Comparison of ENCODE assay signal across 12 cellular contexts in genomic region chr1:198443374-198444233, GRCh38.
DNase-seq lines count a peak whose midpoint lies in the region; ATAC-seq and TF ChIP-seq lines count a peak whose summit lies in the region.
"Had no signal": no experiment of that assay in that cellular context is flagged by ENCODE, and none has a peak within 500 bp of the region (broad histone marks: within the 10 kb centered on the region; RNA-seq: fewer than 3 reads in every experiment).

No MANE protein-coding gene starts in this region.

- H3K27ac Mint-ChIP-seq in neural progenitor cell (no peak overlapping the region), mesothelial cell of epicardium (no peak overlapping the region)
- no peak overlapping the region for H3K27ac Mint-ChIP-seq in activated naive CD8-positive, alpha-beta T cell treated with anti-CD3 and anti-CD28 coated beads for 36 hours
- H3K27ac Mint-ChIP-seq: activated naive CD4-positive, alpha-beta T cell treated with anti-CD3 and anti-CD28 coated beads, Interleukin-2, amount 10 ng/mL, durations not matched to agents 7 days and 5 days; naive thymus-derived CD4-positive, alpha-beta T cell had no signal

- H3K4me3 ChIP-seq in neural progenitor cell = no peak overlapping the region
- H3K4me3 ChIP-seq: vagina had no signal

- H3K4me3 Mint-ChIP-seq in neural progenitor cell = no peak overlapping the region
- no peak overlapping the region for H3K4me3 Mint-ChIP-seq in mesothelial cell of epicardium
- H3K4me3 Mint-ChIP-seq in activated naive CD8-positive, alpha-beta T cell treated with anti-CD3 and anti-CD28 coated beads for 36 hours = no peak overlapping the region
- H3K4me3 Mint-ChIP-seq: activated naive CD4-positive, alpha-beta T cell treated with anti-CD3 and anti-CD28 coated beads, Interleukin-2, amount 10 ng/mL, durations not matched to agents 7 days and 5 days; naive thymus-derived CD4-positive, alpha-beta T cell had no signal

- H3K27me3 Mint-ChIP-seq in neural progenitor cell (ENCODE audit: insufficient read depth, low read depth) = no peaks in the 10 kb centered on the region
- no peaks in the 10 kb centered on the region for H3K27me3 Mint-ChIP-seq in mesothelial cell of epicardium (ENCODE audit: low read depth)
- H3K27me3 Mint-ChIP-seq in activated naive CD8-positive, alpha-beta T cell treated with anti-CD3 and anti-CD28 coated beads for 36 hours = peaks cover 6% of the 10 kb centered on the region
- H3K27me3 Mint-ChIP-seq: activated naive CD4-positive, alpha-beta T cell treated with anti-CD3 and anti-CD28 coated beads, Interleukin-2, amount 10 ng/mL, durations not matched to agents 7 days and 5 days had no signal

- H3K27me3 ChIP-seq in neural progenitor cell = no peaks in the 10 kb centered on the region
- H3K27me3 ChIP-seq: vagina had no signal

- no peaks in the 10 kb centered on the region for H3F3A ChIP-seq in neural progenitor cell (ENCODE audit: low read depth)

- no peaks in the 10 kb centered on the region for H3K79me2 ChIP-seq in neural progenitor cell (ENCODE audit: low read depth)

- no peak for TF ChIP-seq CTCF in neural progenitor cell (IDR thresholded peaks at IDR 0.05)
- no peak for TF ChIP-seq CTCF in mesothelial cell of epicardium (IDR thresholded peaks at IDR 0.05; ENCODE audit: unreplicated experiment)

- H2AFZ ChIP-seq in neural progenitor cell (replicated peaks) = peak overlapping the region; percentile 4

- H3K9ac ChIP-seq in neural progenitor cell = no peak overlapping the region

- no peak overlapping the region for H3K4me2 ChIP-seq in neural progenitor cell

- ATAC-seq in HG03342 (IDR thresholded peaks at IDR 0.05; ENCODE audit: unreplicated experiment) = no peak
- ATAC-seq: naive thymus-derived CD4-positive, alpha-beta T cell had no signal

- no peaks in the 10 kb centered on the region for H3K36me3 ChIP-seq in neural progenitor cell
- H3K36me3 ChIP-seq: vagina had no signal

- H3K36me3 Mint-ChIP-seq in neural progenitor cell = no peaks in the 10 kb centered on the region
- H3K36me3 Mint-ChIP-seq in mesothelial cell of epicardium = no peaks in the 10 kb centered on the region
- no peaks in the 10 kb centered on the region for H3K36me3 Mint-ChIP-seq in activated naive CD8-positive, alpha-beta T cell treated with anti-CD3 and anti-CD28 coated beads for 36 hours
- H3K36me3 Mint-ChIP-seq: activated naive CD4-positive, alpha-beta T cell treated with anti-CD3 and anti-CD28 coated beads, Interleukin-2, amount 10 ng/mL, durations not matched to agents 7 days and 5 days had no signal

- H3K4me1 Mint-ChIP-seq in neural progenitor cell = peaks cover 10% of the 10 kb centered on the region
- H3K4me1 Mint-ChIP-seq in mesothelial cell of epicardium = peaks cover 9% of the 10 kb centered on the region
- peaks cover 4% of the 10 kb centered on the region for H3K4me1 Mint-ChIP-seq in activated naive CD8-positive, alpha-beta T cell treated with anti-CD3 and anti-CD28 coated beads for 36 hours
- H3K4me1 Mint-ChIP-seq: activated naive CD4-positive, alpha-beta T cell treated with anti-CD3 and anti-CD28 coated beads, Interleukin-2, amount 10 ng/mL, durations not matched to agents 7 days and 5 days had no signal

- H4K20me1 ChIP-seq in neural progenitor cell (ENCODE audit: low read depth) = no peaks in the 10 kb centered on the region

- DNase-seq in Daoy (ENCODE audit: low read depth) (peak; percentile 90), NCI-H226 (peak; percentile 92), dedifferentiated amniotic fluid mesenchymal stem cell (ENCODE audit: extremely low spot score) (peak; percentile 72), neural progenitor cell (ENCODE audit: low spot score) (no peak), mesothelial cell of epicardium (ENCODE audit: low spot score in 2 of 2, unreplicated experiment in 2 of 2) (no peak), GF-D8 (lab: John Stamatoyannopoulos, UW) (no peak)
- DNase-seq in activated naive CD8-positive, alpha-beta T cell treated with anti-CD3 and anti-CD28 coated beads for 36 hours = no peak
- DNase-seq: activated CD4-positive, alpha-beta T cell treated with anti-CD3 and anti-CD28 coated beads for 4 hours; activated naive CD4-positive, alpha-beta T cell treated with anti-CD3 and anti-CD28 coated beads, Interleukin-2, amount 10 ng/mL, durations not matched to agents 7 days and 5 days; naive thymus-derived CD4-positive, alpha-beta T cell had no signal

- no peaks in the 10 kb centered on the region for H3K4me1 ChIP-seq in neural progenitor cell
- H3K4me1 ChIP-seq: vagina had no signal

- H3K9me3 Mint-ChIP-seq in neural progenitor cell (no peaks in the 10 kb centered on the region), mesothelial cell of epicardium (peaks cover 4% of the 10 kb centered on the region)
- peaks cover 2% of the 10 kb centered on the region for H3K9me3 Mint-ChIP-seq in activated naive CD8-positive, alpha-beta T cell treated with anti-CD3 and anti-CD28 coated beads for 36 hours
- H3K9me3 Mint-ChIP-seq: activated naive CD4-positive, alpha-beta T cell treated with anti-CD3 and anti-CD28 coated beads, Interleukin-2, amount 10 ng/mL, durations not matched to agents 7 days and 5 days had no signal

- H3K27ac ChIP-seq in neural progenitor cell = no peak overlapping the region
- H3K27ac ChIP-seq: vagina had no signal

- H3K9me3 ChIP-seq in neural progenitor cell (ENCODE audit: low read depth) = no peaks in the 10 kb centered on the region
- H3K9me3 ChIP-seq: vagina had no signal

Comparison
In these comparisons a context has a peak if more than half of its experiments do, and no peak if none do; other contexts are left out.
1. DNase-seq: peak in Daoy (single experiment), NCI-H226 (single experiment) and dedifferentiated amniotic fluid mesenchymal stem cell (single experiment); none in neural progenitor cell (single experiment), mesothelial cell of epicardium (0 of 2), GF-D8 (single experiment) and activated naive CD8-positive, alpha-beta T cell treated with anti-CD3 and anti-CD28 coated beads for 36 hours (single experiment).